9 cellular contexts compared by ENCODE assay signal in genomic region chr4:140308366-140309123, GRCh38.
A peak's percentile ranks its signal among the peaks of the same experiment; 100 is the strongest.
DNase-seq lines count a peak whose midpoint lies in the region; ATAC-seq and TF ChIP-seq lines count a peak whose summit lies in the region.
"Had no signal": no experiment of that assay in that cellular context is flagged by ENCODE, and none has a peak within 500 bp of the region (broad histone marks: within the 10 kb centered on the region; RNA-seq: fewer than 3 reads in every experiment).

No MANE protein-coding gene starts in this region.

- no peak overlapping the region for H3K4me3 Mint-ChIP-seq in CD14-positive monocyte
- H3K4me3 Mint-ChIP-seq: activated naive CD8-positive, alpha-beta T cell had no signal

- no peaks in the 10 kb centered on the region for H3K36me3 Mint-ChIP-seq in CD14-positive monocyte
- H3K36me3 Mint-ChIP-seq: activated naive CD8-positive, alpha-beta T cell had no signal

- DNase-seq in HS-27A (ENCODE audit: low read depth) (peak; percentile 62), amygdala (lab: John Stamatoyannopoulos, UW) (peak in 42 of 56 donors; percentile 2 to 80 (median 36)), right atrium auricular region (ENCODE audit: low spot score) (peak; percentile 65), CD14-positive monocyte (ENCODE audit: low spot score) (no peak)
- DNase-seq: NCI-H226 had no signal

- no peaks in the 10 kb centered on the region for H3K4me1 Mint-ChIP-seq in CD14-positive monocyte

- H3K27ac Mint-ChIP-seq in CD14-positive monocyte = no peak overlapping the region
- H3K27ac Mint-ChIP-seq: activated naive CD8-positive, alpha-beta T cell had no signal

- no peak for ATAC-seq in HG02884 (IDR thresholded peaks at IDR 0.05; ENCODE audit: unreplicated experiment)
- ATAC-seq in GM18861 (IDR thresholded peaks at IDR 0.05; ENCODE audit: unreplicated experiment) = no peak

- H3K9me3 ChIP-seq in right atrium auricular region (no peaks in the 10 kb centered on the region), thymus (ENCODE audit: control insufficient read depth) (no peaks in the 10 kb centered on the region)

- H3K4me1 ChIP-seq in right atrium auricular region = peaks cover 0 to 21% of the 10 kb centered on the region in 2 donors
- H3K4me1 ChIP-seq in thymus (ENCODE audit: control insufficient read depth, insufficient read depth, low read length) = no peaks in the 10 kb centered on the region

- peak overlapping the region; percentile 75 to 88 for H3K27ac ChIP-seq in right atrium auricular region
- peak overlapping the region; percentile 46 for H3K27ac ChIP-seq in thymus (ENCODE audit: low read depth)

- intact Hi-C loops in CD14-positive monocyte (cut with micrococcal nuclease) = no loop called here

- H3K9me3 Mint-ChIP-seq in CD14-positive monocyte = peaks cover 0 to 3% (median 0%) of the 10 kb centered on the region in 7 donors

- H3K27me3 ChIP-seq in right atrium auricular region (no peaks in the 10 kb centered on the region), thymus (ENCODE audit: control insufficient read depth, insufficient read depth) (no peaks in the 10 kb centered on the region)

- H3K36me3 ChIP-seq in right atrium auricular region = no peaks in the 10 kb centered on the region
- no peaks in the 10 kb centered on the region for H3K36me3 ChIP-seq in thymus (ENCODE audit: control insufficient read depth, insufficient read depth)

- WGBS in thymus = 89% methylated on average over 11 of the region's 11 CpGs

- TF ChIP-seq CTCF in right atrium auricular region (IDR thresholded peaks at IDR 0.05) (no peak), CD14-positive monocyte (IDR thresholded peaks at IDR 0.05) (no peak)

- H3K4me3 ChIP-seq in right atrium auricular region (no peak overlapping the region), thymus (ENCODE audit: low read length) (no peak overlapping the region)

- peaks cover 3 to 5% (median 3%) of the 10 kb centered on the region in 3 donors for H3K27me3 Mint-ChIP-seq in CD14-positive monocyte (ENCODE audit: low read depth in 3 of 3)
- H3K27me3 Mint-ChIP-seq: activated naive CD8-positive, alpha-beta T cell had no signal
